In genomic region chr15:101810905-101811304, GRCh38 we compare ENCODE assay signal across 1 cellular context.
TF ChIP-seq lines count a peak whose summit lies in the region.

No MANE protein-coding gene starts in this region.

TF ChIP-seq in GM23338, 12 proteins besides CTCF, POLR2A, EP300 and RAD21:
- TF ChIP-seq ZNF462 (CRISPR knock-in tag; IDR thresholded peaks at IDR 0.05) = no peak
- TF ChIP-seq REST (IDR thresholded peaks at IDR 0.05; ENCODE audit: unreplicated experiment) = peak; percentile 79
- no peak for TF ChIP-seq JUNB (IDR thresholded peaks at IDR 0.05; ENCODE audit: unreplicated experiment)
- TF ChIP-seq NANOG (IDR thresholded peaks at IDR 0.05; ENCODE audit: borderline replicate concordance) = no peak
- no peak for TF ChIP-seq POLR2AphosphoS5 (IDR thresholded peaks at IDR 0.05; ENCODE audit: low read depth)
- TF ChIP-seq STAT1 (IDR thresholded peaks at IDR 0.05; ENCODE audit: unreplicated experiment) = no peak
